In the genomic region with DNA sequence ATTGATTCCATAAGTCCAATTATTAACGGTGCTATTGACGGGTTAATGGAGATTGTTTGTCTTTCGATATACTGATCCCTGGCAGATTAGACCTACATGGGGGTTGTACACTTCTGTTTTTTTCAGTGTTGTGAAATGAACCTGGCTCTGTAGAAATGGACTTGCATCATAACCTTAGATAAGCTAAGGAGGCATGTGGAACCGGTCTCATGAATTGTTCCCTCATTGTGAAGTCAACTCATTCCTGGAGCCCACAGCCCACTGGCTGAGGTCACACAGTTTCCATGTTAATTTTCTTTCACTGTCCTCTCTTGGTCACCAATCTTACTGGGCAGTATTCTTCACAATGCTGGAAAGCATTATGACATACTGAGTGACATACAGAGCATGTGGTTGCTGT, we compare ENCODE assay signal across 17 cellular contexts.
DNase-seq lines count a peak whose midpoint lies in the region; ATAC-seq and TF ChIP-seq lines count a peak whose summit lies in the region.
"Had no signal": no experiment of that assay in that cellular context is flagged by ENCODE, and none has a peak within 500 bp of the region (broad histone marks: within the 10 kb centered on the region; RNA-seq: fewer than 3 reads in every experiment).

No MANE protein-coding gene starts in this region.

- H3K79me2 ChIP-seq in osteoblast (ENCODE audit: insufficient read depth, low read length) = peaks cover 6% of the 10 kb centered on the region

- H2AFZ ChIP-seq in osteoblast (ENCODE audit: low read length) = no peak overlapping the region

- TF ChIP-seq CTCF in dorsolateral prefrontal cortex (IDR thresholded peaks at IDR 0.05 in 54 of 56, conservative IDR thresholded peaks at IDR 0.05 in 2 of 56; ENCODE audit: low read depth in 1 of 56, partially characterized antibody in 56 of 56) = no peak
- no peak for TF ChIP-seq CTCF in osteoblast (IDR thresholded peaks at IDR 0.05; ENCODE audit: extremely low read depth, low read depth, low read length)

- DNase-seq in Right ventricle myocardium inferior (ENCODE audit: missing footprints) = no peak
- DNase-seq in cardiac septum (ENCODE audit: low spot score) = no peak
- no peak for DNase-seq in dorsolateral prefrontal cortex
- DNase-seq in right cardiac atrium = peak in 2 of 3 donors; percentile 34 to 66
- no peak for DNase-seq in NCI-H187 treated with DMSO at 0.1 percent for 48 hours (lab: John Stamatoyannopoulos, UW)
- no peak for DNase-seq in osteoblast (ENCODE audit: insufficient read length, low spot score, missing footprints)
- DNase-seq in activated CD4-positive, alpha-beta T cell treated with anti-CD3 and anti-CD28 coated beads for 48 hours = no peak
- no peak for DNase-seq in nucleus accumbens (lab: John Stamatoyannopoulos, UW)
- DNase-seq: activated naive CD4-positive, alpha-beta T cell treated with Interleukin-2 at 50 U/mL for 16 hours; Caco-2; GF-D8; left lung; MG63; naive B cell; retina; stimulated activated CD4-positive, alpha-beta T cell treated with anti-CD3 and anti-CD28 coated beads, Interleukin-4, amount 100 ng/mL, for 24 hours; WERI-Rb-1 had no signal

- H3K4me1 ChIP-seq in right cardiac atrium (ENCODE audit: control insufficient read depth, insufficient read depth, low read length) = peaks cover 1% of the 10 kb centered on the region
- peaks cover 17% of the 10 kb centered on the region for H3K4me1 ChIP-seq in osteoblast (ENCODE audit: insufficient read depth, low read length)
- H3K4me1 ChIP-seq: Caco-2, left lung had no signal

- H3K9me3 ChIP-seq in right cardiac atrium (ENCODE audit: control insufficient read depth, low read length) (no peaks in the 10 kb centered on the region), osteoblast (ENCODE audit: low read depth, low read length) (no peaks in the 10 kb centered on the region)
- H3K9me3 ChIP-seq: Caco-2, left lung, MG63 had no signal

- no peaks in the 10 kb centered on the region for H3K27me3 ChIP-seq in dorsolateral prefrontal cortex
- no peaks in the 10 kb centered on the region for H3K27me3 ChIP-seq in right cardiac atrium (ENCODE audit: control insufficient read depth, insufficient read depth)
- no peaks in the 10 kb centered on the region for H3K27me3 ChIP-seq in osteoblast (ENCODE audit: insufficient read depth, low read length)
- H3K27me3 ChIP-seq: left lung, MG63 had no signal

- intact Hi-C loops in Right ventricle myocardium inferior (cut with DNase I) = no loop called here
- intact Hi-C loops in cardiac septum (cut with DNase I) = no loop called here
- intact Hi-C loops in dorsolateral prefrontal cortex (cut with DNase I) = no loop called here
- intact Hi-C loops in right cardiac atrium (cut with DNase I) = no loop called here

- H4K20me1 ChIP-seq in osteoblast (ENCODE audit: insufficient read depth, low read length) = peaks cover 15% of the 10 kb centered on the region

- no peak overlapping the region for H3K4me3 ChIP-seq in dorsolateral prefrontal cortex
- H3K4me3 ChIP-seq in right cardiac atrium (ENCODE audit: low read length) = no peak overlapping the region
- H3K4me3 ChIP-seq in osteoblast (ENCODE audit: insufficient read depth, low read length) = no peak overlapping the region
- H3K4me3 ChIP-seq: left lung, MG63 had no signal

- H3K36me3 ChIP-seq in osteoblast (ENCODE audit: insufficient read depth, low read length) = no peaks in the 10 kb centered on the region
- H3K36me3 ChIP-seq: left lung, WERI-Rb-1 had no signal

- peak; percentile 91 for ATAC-seq in Right ventricle myocardium inferior
- peak; percentile 89 to 91 for ATAC-seq in right cardiac atrium
- ATAC-seq: left lung had no signal

- WGBS in right cardiac atrium = 68% methylated on average over 4 of the region's 4 CpGs

- peak overlapping the region in 45 of 59 donors; percentile 3 to 81 (median 54) for H3K27ac ChIP-seq in dorsolateral prefrontal cortex
- no peak overlapping the region for H3K27ac ChIP-seq in right cardiac atrium (ENCODE audit: low read length)
- no peak overlapping the region for H3K27ac ChIP-seq in osteoblast (ENCODE audit: low read depth, low read length)
- H3K27ac ChIP-seq: left lung, WERI-Rb-1 had no signal

- no peak overlapping the region for H3K4me2 ChIP-seq in osteoblast (ENCODE audit: insufficient read depth, low read length)

Comparison
In these comparisons a context has a peak if more than half of its experiments do, and no peak if none do; other contexts are left out.
1. DNase-seq: peak in right cardiac atrium (2 of 3); none in Right ventricle myocardium inferior (single experiment), cardiac septum (single experiment), dorsolateral prefrontal cortex (0 of 10), NCI-H187 treated with DMSO at 0.1 percent for 48 hours (single experiment), osteoblast (single experiment), activated CD4-positive, alpha-beta T cell treated with anti-CD3 and anti-CD28 coated beads for 48 hours (single experiment) and nucleus accumbens (0 of 56).
2. H3K27ac ChIP-seq: peak in dorsolateral prefrontal cortex (45 of 59); none in right cardiac atrium (single experiment) and osteoblast (single experiment).